In the genomic region with DNA sequence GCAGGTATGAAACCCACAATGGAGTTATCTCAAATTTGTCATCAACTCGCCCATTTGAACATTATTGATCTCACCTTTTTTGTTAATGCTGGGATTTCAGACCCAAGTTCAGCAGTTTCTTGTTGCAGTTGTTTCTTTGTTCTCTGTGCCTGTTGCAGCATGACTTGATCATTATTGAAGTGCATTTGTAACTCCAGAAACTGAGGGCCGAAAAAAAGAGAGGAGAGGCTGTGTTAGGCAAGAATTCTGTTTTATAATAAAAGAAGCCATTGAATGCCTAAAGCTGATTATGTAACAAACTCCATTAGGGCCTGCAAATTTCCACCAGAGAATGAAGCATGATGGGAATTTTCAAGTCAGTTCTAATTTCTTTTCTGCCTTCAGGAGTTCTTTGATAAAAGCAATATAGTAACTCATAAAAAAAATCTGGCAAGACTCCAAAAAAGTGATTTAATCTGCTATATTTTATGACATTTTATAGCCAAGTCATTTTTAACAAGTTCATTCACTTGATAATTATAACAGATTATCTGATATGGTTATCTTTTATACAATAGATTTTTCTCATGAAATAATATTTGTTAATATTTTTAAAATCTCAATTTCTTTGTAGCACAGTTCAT, we compare ENCODE assay signal across 16 cellular contexts.
DNase-seq lines count a peak whose midpoint lies in the region; ATAC-seq and TF ChIP-seq lines count a peak whose summit lies in the region.
"Had no signal": no experiment of that assay in that cellular context is flagged by ENCODE, and none has a peak within 500 bp of the region (broad histone marks: within the 10 kb centered on the region; RNA-seq: fewer than 3 reads in every experiment).

No MANE protein-coding gene starts in this region.

- no peak for TF ChIP-seq CTCF in VCaP (conservative IDR thresholded peaks at IDR 0.05)

- DNase-seq in NCI-H1105 treated with DMSO at 0.1 percent for 48 hours (lab: John Stamatoyannopoulos, UW) = peak; percentile 80
- no peak for DNase-seq in left colon
- no peak for DNase-seq in sciatic nerve (ENCODE audit: low spot score)
- DNase-seq in UCSD-AML1 (lab: John Stamatoyannopoulos, UW; ENCODE audit: unreplicated experiment) = no peak
- DNase-seq: activated CD4-positive, alpha-beta T cell treated with anti-CD3 and anti-CD28 coated beads for 4 hours; activated CD8-positive, alpha-beta memory T cell treated with anti-CD3 and anti-CD28 coated beads for 24 hours; activated T-cell treated with anti-CD3 and anti-CD28 coated beads, Interleukin-2, amount 50 U/mL, for 24 hours; body of pancreas; NCI-H1048; NCI-H1930; NCI-H345; stimulated activated naive CD4-positive, alpha-beta T cell treated with Interleukin-2 at 50 U/mL for 16 hours had no signal

- peak; percentile 24 for ATAC-seq in left colon
- peak; percentile 59 for ATAC-seq in sciatic nerve
- ATAC-seq in HG03460 (IDR thresholded peaks at IDR 0.05; ENCODE audit: unreplicated experiment) = no peak
- no peak for ATAC-seq in HG03571 (IDR thresholded peaks at IDR 0.05; ENCODE audit: unreplicated experiment)
- ATAC-seq: body of pancreas had no signal

- peak overlapping the region; percentile 72 for H3K27ac ChIP-seq in VCaP
- H3K27ac ChIP-seq: body of pancreas, C4-2B had no signal

- intact Hi-C loops in left colon (cut with DNase I, micrococcal nuclease) = no loop called here
- intact Hi-C loops in sciatic nerve (cut with DNase I) = no loop called here

Comparison
In these comparisons a context has a peak if more than half of its experiments do, and no peak if none do; other contexts are left out.
1. ATAC-seq: peak in left colon (single experiment) and sciatic nerve (single experiment); none in HG03460 (single experiment) and HG03571 (single experiment).